Comparison of ENCODE assay signal across 9 cellular contexts in genomic region chr5:95900383-95900958, GRCh38.
DNase-seq lines count a peak whose midpoint lies in the region; ATAC-seq and TF ChIP-seq lines count a peak whose summit lies in the region.
"Had no signal": no experiment of that assay in that cellular context is flagged by ENCODE, and none has a peak within 500 bp of the region (broad histone marks: within the 10 kb centered on the region; RNA-seq: fewer than 3 reads in every experiment).

No MANE protein-coding gene starts in this region.

- H3K9me3 ChIP-seq in HEK293 (ENCODE audit: control insufficient read depth, insufficient read depth, low read depth, low read length) = no peaks in the 10 kb centered on the region
- H3K9me3 ChIP-seq in T-helper 17 cell (ENCODE audit: control insufficient read depth, low read length, poor library complexity, severe bottlenecking) = no peaks in the 10 kb centered on the region

- ATAC-seq in T-helper 17 cell (peak; percentile 8), Right ventricle myocardium superior (ENCODE audit: poor library complexity) (peak; percentile 89), GM18505 (IDR thresholded peaks at IDR 0.05; ENCODE audit: unreplicated experiment) (no peak)
- ATAC-seq: activated CD8-positive, alpha-beta memory T cell treated with anti-CD3 and anti-CD28 coated beads, Interleukin-2, amount 10 ng/mL, durations not matched to agents 7 days and 5 days; naive thymus-derived CD8-positive, alpha-beta T cell had no signal

- TF ChIP-seq POLR2A in GM18505 (IDR thresholded peaks at IDR 0.05; ENCODE audit: borderline replicate concordance, extremely low read depth, insufficient read depth, insufficient read length) = no peak

- 0 out of 2 replicates have a peak overlapping the region, but pooled peaks have one; percentile 22 for H3K27ac ChIP-seq in HEK293 (ENCODE audit: extremely low read depth, low read depth, low read length)

- no peak overlapping the region for H3K4me3 Mint-ChIP-seq in T-helper 17 cell
- H3K4me3 Mint-ChIP-seq: activated CD8-positive, alpha-beta memory T cell treated with anti-CD3 and anti-CD28 coated beads, Interleukin-2, amount 10 ng/mL, durations not matched to agents 7 days and 5 days; naive thymus-derived CD8-positive, alpha-beta T cell had no signal

- H3K36me3 ChIP-seq in HEK293 (ENCODE audit: control insufficient read depth in 2 of 2, insufficient read depth in 1 of 2, low read length in 2 of 2) = peaks cover 18 to 41% of the 10 kb centered on the region in 2 experiments

- H3K36me3 Mint-ChIP-seq in T-helper 17 cell (ENCODE audit: low read depth) = peaks cover 10% of the 10 kb centered on the region

- POLR2A ChIA-PET in HEK293 (lab: Yijun Ruan, JAX) = no interaction called here

- peaks cover 12% of the 10 kb centered on the region for H3K4me1 ChIP-seq in HEK293 (ENCODE audit: control insufficient read depth, insufficient read depth, low read length)

- CTCF ChIA-PET in HEK293 (lab: Yijun Ruan, JAX) = interaction anchor here (0.6 to 0.9 kb wide), 2 partner anchors 8 to 287 kb away, joined by 4 read pairs; no protein-coding TSS in a partner anchor

- no peaks in the 10 kb centered on the region for H3K27me3 Mint-ChIP-seq in T-helper 17 cell
- H3K27me3 Mint-ChIP-seq: activated CD8-positive, alpha-beta memory T cell treated with anti-CD3 and anti-CD28 coated beads, Interleukin-2, amount 10 ng/mL, durations not matched to agents 7 days and 5 days; naive thymus-derived CD8-positive, alpha-beta T cell had no signal

- intact Hi-C loops in Right ventricle myocardium superior (cut with DNase I) = loop anchor here (10.0 kb wide), 1 partner anchor 54 kb away; no protein-coding TSS in a partner anchor

- TF ChIP-seq CTCF in HEK293 (tag by site-specific recombination; IDR thresholded peaks at IDR 0.05) = no peak

- H3K27ac Mint-ChIP-seq in T-helper 17 cell = no peak overlapping the region
- H3K27ac Mint-ChIP-seq: activated CD8-positive, alpha-beta memory T cell treated with anti-CD3 and anti-CD28 coated beads, Interleukin-2, amount 10 ng/mL, durations not matched to agents 7 days and 5 days; naive thymus-derived CD8-positive, alpha-beta T cell had no signal

- no peak for DNase-seq in T-helper 17 cell
- no peak for DNase-seq in Right ventricle myocardium superior
- DNase-seq in stromal cell of bone marrow (ENCODE audit: low read depth) = peak; percentile 28
- no peak for DNase-seq in activated CD8-positive, alpha-beta memory T cell treated with anti-CD3 and anti-CD28 coated beads, Interleukin-2, amount 50 U/mL, for 4 hours
- no peak for DNase-seq in NCI-H748 treated with DMSO at 0.1 percent for 48 hours (lab: John Stamatoyannopoulos, UW)
- DNase-seq: activated CD8-positive, alpha-beta memory T cell treated with anti-CD3 and anti-CD28 coated beads, Interleukin-2, amount 10 ng/mL, durations not matched to agents 7 days and 5 days; naive thymus-derived CD8-positive, alpha-beta T cell had no signal

- H3K4me3 ChIP-seq in HEK293 (ENCODE audit: low read depth, low read length) = no peak overlapping the region

- peaks cover 5% of the 10 kb centered on the region for H3K4me1 Mint-ChIP-seq in T-helper 17 cell
- H3K4me1 Mint-ChIP-seq: naive thymus-derived CD8-positive, alpha-beta T cell had no signal

TF ChIP-seq in HEK293, 187 proteins besides CTCF, POLR2A, EP300 and RAD21:
- TF ChIP-seq ZNF362 (tag by site-specific recombination; IDR thresholded peaks at IDR 0.05) = no peak
- TF ChIP-seq ZNF501 (tag by site-specific recombination; IDR thresholded peaks at IDR 0.05) = no peak
- no peak for TF ChIP-seq ZNF785 (tag by site-specific recombination; IDR thresholded peaks at IDR 0.05)
- TF ChIP-seq KLF7 (tag by site-specific recombination; IDR thresholded peaks at IDR 0.05; ENCODE audit: borderline replicate concordance) = no peak
- no peak for TF ChIP-seq ZNF560 (tag by site-specific recombination; IDR thresholded peaks at IDR 0.05; ENCODE audit: borderline replicate concordance)
- no peak for TF ChIP-seq ZFP37 (tag by site-specific recombination; IDR thresholded peaks at IDR 0.05)
- TF ChIP-seq, protein P1, sequence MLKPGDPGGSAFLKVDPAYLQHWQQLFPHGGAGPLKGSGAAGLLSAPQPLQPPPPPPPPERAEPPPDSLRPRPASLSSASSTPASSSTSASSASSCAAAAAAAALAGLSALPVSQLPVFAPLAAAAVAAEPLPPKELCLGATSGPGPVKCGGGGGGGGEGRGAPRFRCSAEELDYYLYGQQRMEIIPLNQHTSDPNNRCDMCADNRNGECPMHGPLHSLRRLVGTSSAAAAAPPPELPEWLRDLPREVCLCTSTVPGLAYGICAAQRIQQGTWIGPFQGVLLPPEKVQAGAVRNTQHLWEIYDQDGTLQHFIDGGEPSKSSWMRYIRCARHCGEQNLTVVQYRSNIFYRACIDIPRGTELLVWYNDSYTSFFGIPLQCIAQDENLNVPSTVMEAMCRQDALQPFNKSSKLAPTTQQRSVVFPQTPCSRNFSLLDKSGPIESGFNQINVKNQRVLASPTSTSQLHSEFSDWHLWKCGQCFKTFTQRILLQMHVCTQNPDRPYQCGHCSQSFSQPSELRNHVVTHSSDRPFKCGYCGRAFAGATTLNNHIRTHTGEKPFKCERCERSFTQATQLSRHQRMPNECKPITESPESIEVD (tag by site-specific recombination; IDR thresholded peaks at IDR 0.05) = peak; percentile 1; the same call in 1 of the 2 replicates
- no peak for TF ChIP-seq ZNF2 (tag by site-specific recombination; IDR thresholded peaks at IDR 0.05)
- 0 out of 2 replicates have a peak, but pooled peaks have one; percentile 37 for TF ChIP-seq SP7 (tag by site-specific recombination; IDR thresholded peaks at IDR 0.05)
- TF ChIP-seq, protein P2, sequence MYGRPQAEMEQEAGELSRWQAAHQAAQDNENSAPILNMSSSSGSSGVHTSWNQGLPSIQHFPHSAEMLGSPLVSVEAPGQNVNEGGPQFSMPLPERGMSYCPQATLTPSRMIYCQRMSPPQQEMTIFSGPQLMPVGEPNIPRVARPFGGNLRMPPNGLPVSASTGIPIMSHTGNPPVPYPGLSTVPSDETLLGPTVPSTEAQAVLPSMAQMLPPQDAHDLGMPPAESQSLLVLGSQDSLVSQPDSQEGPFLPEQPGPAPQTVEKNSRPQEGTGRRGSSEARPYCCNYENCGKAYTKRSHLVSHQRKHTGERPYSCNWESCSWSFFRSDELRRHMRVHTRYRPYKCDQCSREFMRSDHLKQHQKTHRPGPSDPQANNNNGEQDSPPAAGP (tag by site-specific recombination; IDR thresholded peaks at IDR 0.05) = no peak
- TF ChIP-seq ZNF600 (tag by site-specific recombination; IDR thresholded peaks at IDR 0.05) = 0 out of 2 replicates have a peak, but pooled peaks have one; percentile 22
- TF ChIP-seq, protein P3, sequence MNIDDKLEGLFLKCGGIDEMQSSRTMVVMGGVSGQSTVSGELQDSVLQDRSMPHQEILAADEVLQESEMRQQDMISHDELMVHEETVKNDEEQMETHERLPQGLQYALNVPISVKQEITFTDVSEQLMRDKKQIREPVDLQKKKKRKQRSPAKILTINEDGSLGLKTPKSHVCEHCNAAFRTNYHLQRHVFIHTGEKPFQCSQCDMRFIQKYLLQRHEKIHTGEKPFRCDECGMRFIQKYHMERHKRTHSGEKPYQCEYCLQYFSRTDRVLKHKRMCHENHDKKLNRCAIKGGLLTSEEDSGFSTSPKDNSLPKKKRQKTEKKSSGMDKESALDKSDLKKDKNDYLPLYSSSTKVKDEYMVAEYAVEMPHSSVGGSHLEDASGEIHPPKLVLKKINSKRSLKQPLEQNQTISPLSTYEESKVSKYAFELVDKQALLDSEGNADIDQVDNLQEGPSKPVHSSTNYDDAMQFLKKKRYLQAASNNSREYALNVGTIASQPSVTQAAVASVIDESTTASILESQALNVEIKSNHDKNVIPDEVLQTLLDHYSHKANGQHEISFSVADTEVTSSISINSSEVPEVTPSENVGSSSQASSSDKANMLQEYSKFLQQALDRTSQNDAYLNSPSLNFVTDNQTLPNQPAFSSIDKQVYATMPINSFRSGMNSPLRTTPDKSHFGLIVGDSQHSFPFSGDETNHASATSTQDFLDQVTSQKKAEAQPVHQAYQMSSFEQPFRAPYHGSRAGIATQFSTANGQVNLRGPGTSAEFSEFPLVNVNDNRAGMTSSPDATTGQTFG (tag by site-specific recombination; IDR thresholded peaks at IDR 0.05; ENCODE audit: borderline replicate concordance) = no peak
- no peak for TF ChIP-seq REPIN1 (tag by site-specific recombination; IDR thresholded peaks at IDR 0.05; ENCODE audit: low read depth)
- peak; percentile 24; the same call in 1 of the 2 replicates for TF ChIP-seq ZNF335 (tag by site-specific recombination; conservative IDR thresholded peaks at IDR 0.05)
- TF ChIP-seq MEIS1 (CRISPR knock-in tag; IDR thresholded peaks at IDR 0.05; ENCODE audit: borderline replicate concordance) = no peak
- no peak for TF ChIP-seq SP2 (tag by site-specific recombination; IDR thresholded peaks at IDR 0.05)
- TF ChIP-seq ZNF157 (tag by site-specific recombination; IDR thresholded peaks at IDR 0.05) = no peak
- TF ChIP-seq ZNF146 (tag by site-specific recombination; IDR thresholded peaks at IDR 0.05) = no peak
- no peak for TF ChIP-seq ZNF530 (tag by site-specific recombination; IDR thresholded peaks at IDR 0.05; ENCODE audit: low read depth)
- TF ChIP-seq ZNF423 (tag by site-specific recombination; IDR thresholded peaks at IDR 0.05) = no peak
